20 cellular contexts compared by ENCODE assay signal in genomic region chr9:98605116-98605515, GRCh38.
"Had no signal": no experiment of that assay in that cellular context is flagged by ENCODE, and none has a peak within 500 bp of the region (broad histone marks: within the 10 kb centered on the region; RNA-seq: fewer than 3 reads in every experiment).

No MANE protein-coding gene starts in this region.

- H3K9me3 ChIP-seq: lower lobe of right lung, mucosa of descending colon, prostate gland, right atrium auricular region, suprapubic skin, thyroid gland had no signal

- H3K4me1 ChIP-seq: lower lobe of right lung, prostate gland, right atrium auricular region had no signal

- H3K36me3 ChIP-seq: lower lobe of right lung, prostate gland, right atrium auricular region, suprapubic skin, thyroid gland had no signal

- DNase-seq: cortex of kidney; effector CD4-positive, alpha-beta T cell; hypothalamus; immature natural killer cell; left ventricle myocardium superior; lower lobe of right lung; mucosa of descending colon; naive B cell; stimulated activated CD4-positive, alpha-beta T cell treated with anti-CD3 and anti-CD28 coated beads, Interleukin-2, amount 100 ng/mL, for 24 hours; stimulated activated CD4-positive, alpha-beta T cell treated with anti-CD3 and anti-CD28 coated beads, Interleukin-4, amount 100 ng/mL, for 24 hours; stimulated activated naive CD4-positive, alpha-beta T cell; stimulated activated naive CD8-positive, alpha-beta T cell treated with anti-CD3 and anti-CD28 coated beads, Interleukin-15, amount 100 ng/mL, for 72 hours; thyroid gland; trophoblast cell had no signal

- H3K4me2 ChIP-seq: smooth muscle cell had no signal

- H3K27ac ChIP-seq: lower lobe of right lung, prostate gland, right atrium auricular region, suprapubic skin had no signal

- FAIRE-seq: frontal cortex, keratinocyte had no signal

- H3K27me3 ChIP-seq: right atrium auricular region, suprapubic skin, thyroid gland had no signal

- H3K4me3 ChIP-seq: lower lobe of right lung, mucosa of descending colon, prostate gland, right atrium auricular region, smooth muscle cell, suprapubic skin, thyroid gland had no signal
